ENCODE assay signal across 17 cellular contexts in genomic region chr4:51901363-51901762, GRCh38.
"Had no signal": no experiment of that assay in that cellular context is flagged by ENCODE, and none has a peak within 500 bp of the region (broad histone marks: within the 10 kb centered on the region; RNA-seq: fewer than 3 reads in every experiment).

No MANE protein-coding gene starts in this region.

- H3K9me3 Mint-ChIP-seq: activated CD4-positive, alpha-beta T cell treated with anti-CD3 and anti-CD28 coated beads, Interleukin-2, amount 10 ng/mL, durations not matched to agents 7 days and 5 days; activated naive CD4-positive, alpha-beta T cell treated with anti-CD3 and anti-CD28 coated beads, Interleukin-2, amount 10 ng/mL, durations not matched to agents 7 days and 5 days; activated T-helper 2 cell treated with anti-CD3 and anti-CD28 coated beads, Interferon-gamma antibody, Interleukin-2, Interleukin-4, amounts not matched to agents 10 μg/mL and 5 μg/mL and 100 μg/mL, durations not matched to agents 14 hours and 24 hours and 36 hours; naive thymus-derived CD8-positive, alpha-beta T cell; type B pancreatic cell had no signal

- H2AFZ ChIP-seq: hepatocyte had no signal

- H3K27ac ChIP-seq: cardiac muscle cell, colonic mucosa, gastrocnemius medialis, hepatocyte, lower lobe of right lung had no signal

- H3K4me1 ChIP-seq: colonic mucosa, gastrocnemius medialis had no signal

- H3K79me2 ChIP-seq: hepatocyte had no signal

- DNase-seq: activated CD4-positive, alpha-beta T cell treated with anti-CD3 and anti-CD28 coated beads, Interleukin-2, amount 10 ng/mL, durations not matched to agents 7 days and 5 days; activated CD4-positive, CD25-positive, alpha-beta regulatory T cell; activated CD8-positive, alpha-beta memory T cell treated with anti-CD3 and anti-CD28 coated beads for 24 hours; activated naive CD4-positive, alpha-beta T cell treated with anti-CD3 and anti-CD28 coated beads, Interleukin-2, amount 10 ng/mL, durations not matched to agents 7 days and 5 days; colonic mucosa; effector CD4-positive, alpha-beta T cell; gastrocnemius medialis; lower lobe of right lung; mucosa of descending colon; naive thymus-derived CD8-positive, alpha-beta T cell; stimulated activated CD4-positive, alpha-beta T cell treated with anti-CD3 and anti-CD28 coated beads, Interleukin-12 subunit alpha, Interleukin-12 subunit beta, amount 100 ng/mL, for 4 hours; stimulated activated naive CD4-positive, alpha-beta T cell treated with Interleukin-2 at 50 U/mL for 16 hours; T-helper 17 cell had no signal

- H3K27me3 ChIP-seq: cardiac muscle cell, colonic mucosa, gastrocnemius medialis, hepatocyte had no signal

- H3K27me3 Mint-ChIP-seq: activated CD4-positive, alpha-beta T cell treated with anti-CD3 and anti-CD28 coated beads, Interleukin-2, amount 10 ng/mL, durations not matched to agents 7 days and 5 days; activated naive CD4-positive, alpha-beta T cell treated with anti-CD3 and anti-CD28 coated beads, Interleukin-2, amount 10 ng/mL, durations not matched to agents 7 days and 5 days; naive thymus-derived CD8-positive, alpha-beta T cell; T-helper 17 cell; type B pancreatic cell had no signal

- H3K4me3 ChIP-seq: cardiac muscle cell, colonic mucosa, gastrocnemius medialis, hepatocyte, lower lobe of right lung, mucosa of descending colon had no signal

- H3K4me3 Mint-ChIP-seq: activated CD4-positive, alpha-beta T cell treated with anti-CD3 and anti-CD28 coated beads, Interleukin-2, amount 10 ng/mL, durations not matched to agents 7 days and 5 days; activated naive CD4-positive, alpha-beta T cell treated with anti-CD3 and anti-CD28 coated beads, Interleukin-2, amount 10 ng/mL, durations not matched to agents 7 days and 5 days; naive thymus-derived CD8-positive, alpha-beta T cell; T-helper 17 cell; type B pancreatic cell had no signal

- H3K4me2 ChIP-seq: hepatocyte had no signal

- H3K36me3 ChIP-seq: cardiac muscle cell, colonic mucosa had no signal

- H3K27ac Mint-ChIP-seq: activated CD4-positive, alpha-beta T cell treated with anti-CD3 and anti-CD28 coated beads, Interleukin-2, amount 10 ng/mL, durations not matched to agents 7 days and 5 days; activated T-helper 2 cell treated with anti-CD3 and anti-CD28 coated beads, Interferon-gamma antibody, Interleukin-2, Interleukin-4, amounts not matched to agents 10 μg/mL and 5 μg/mL and 100 μg/mL, durations not matched to agents 14 hours and 24 hours and 36 hours; T-helper 17 cell; type B pancreatic cell had no signal

- ATAC-seq: mucosa of descending colon; naive thymus-derived CD8-positive, alpha-beta T cell; T-helper 17 cell had no signal

- H3K9me3 ChIP-seq: colonic mucosa, gastrocnemius medialis, lower lobe of right lung, mucosa of descending colon had no signal
